Comparison of ENCODE assay signal across 12 cellular contexts in the genomic region with DNA sequence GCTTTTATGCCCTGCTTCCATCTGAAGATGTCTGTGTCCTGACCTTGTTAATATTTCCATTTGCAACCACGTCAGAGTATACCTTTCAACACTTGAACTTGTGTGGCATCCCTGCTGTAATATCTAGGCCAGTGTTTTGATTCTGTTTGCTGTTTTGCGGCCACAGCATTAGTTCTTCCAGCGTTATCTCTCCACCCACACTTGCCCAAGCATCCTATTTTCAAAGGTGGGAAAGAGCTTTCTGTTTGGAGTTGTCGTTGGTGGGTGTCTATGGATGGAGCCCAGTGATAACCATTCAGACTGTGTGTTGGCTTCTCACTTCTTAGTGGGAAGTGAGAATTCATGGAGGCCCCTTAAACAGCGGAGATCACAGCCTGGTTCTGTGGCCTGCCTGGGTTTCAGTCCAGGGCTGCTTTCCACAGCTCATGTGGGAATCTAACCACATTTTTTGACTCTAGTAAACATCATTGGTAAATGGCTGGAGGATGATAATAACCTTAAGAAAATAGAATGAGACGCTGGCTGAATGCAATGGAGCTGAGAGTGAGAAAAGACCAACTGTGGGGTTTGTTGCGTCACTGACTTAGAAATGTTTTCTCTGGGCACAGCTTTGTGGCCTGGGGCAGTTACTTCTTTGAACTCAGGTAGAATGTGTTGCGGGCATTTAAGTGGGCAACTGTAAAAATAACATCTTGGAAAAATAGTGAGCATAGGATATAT. TPM values are rescaled to one million over a fixed set of nuclear protein-coding genes. Genes with fewer than 3 reads are reported as not detected.
DNase-seq lines count a peak whose midpoint lies in the region; ATAC-seq and TF ChIP-seq lines count a peak whose summit lies in the region.
"Had no signal": no experiment of that assay in that cellular context is flagged by ENCODE, and none has a peak within 500 bp of the region (broad histone marks: within the 10 kb centered on the region; RNA-seq: fewer than 3 reads in every experiment).

No MANE protein-coding gene starts in this region.

- peak overlapping the region in 7 of 8 donors; percentile 13 to 77 (median 41) for H3K4me3 Mint-ChIP-seq in CD4-positive, alpha-beta memory T cell
- H3K4me3 Mint-ChIP-seq in natural killer cell (no peak overlapping the region), mesothelial cell of epicardium (no peak overlapping the region)
- H3K4me3 Mint-ChIP-seq: nephron progenitor cell had no signal

- ATAC-seq in natural killer cell (no peak), GM19395 (IDR thresholded peaks at IDR 0.05; ENCODE audit: unreplicated experiment) (no peak), HG02840 (IDR thresholded peaks at IDR 0.05; ENCODE audit: low FRiP score, unreplicated experiment) (no peak)

- POLR2A ChIA-PET in CD4-positive, alpha-beta memory T cell (lab: Charles Lee; ENCODE audit: partially characterized antibody) = interaction anchor here (0.6 to 12.2 kb wide), 3 partner anchors 12 to 1077 kb away, joined by 3 to 493 read pairs (median 5); no protein-coding TSS in a partner anchor

- no peak for TF ChIP-seq POLR2A in suprapubic skin (IDR thresholded peaks at IDR 0.05)

- no peak for DNase-seq in CD4-positive, alpha-beta memory T cell
- peak; percentile 96 for DNase-seq in M059J (ENCODE audit: low read depth)
- DNase-seq in cardiac fibroblast (ENCODE audit: low read depth in 2 of 2) = peak; percentile 5 to 31
- DNase-seq in natural killer cell = no peak
- DNase-seq in suprapubic skin (ENCODE audit: low spot score in 2 of 2) = no peak
- DNase-seq in mesothelial cell of epicardium (ENCODE audit: low spot score in 2 of 2, unreplicated experiment in 2 of 2) = no peak
- DNase-seq: cortex of kidney; nephron progenitor cell; stimulated activated CD4-positive, alpha-beta T cell treated with anti-CD3 and anti-CD28 coated beads, Interleukin-2, amount 100 ng/mL, for 48 hours had no signal

- TF ChIP-seq EP300 in suprapubic skin (IDR thresholded peaks at IDR 0.05) = no peak

- H3K4me1 ChIP-seq in CD4-positive, alpha-beta memory T cell (ENCODE audit: insufficient read depth, low read length) = peaks cover 99% of the 10 kb centered on the region
- peaks cover 21% of the 10 kb centered on the region for H3K4me1 ChIP-seq in suprapubic skin

- H3K4me1 Mint-ChIP-seq in CD4-positive, alpha-beta memory T cell = peaks cover 74 to 99% (median 87%) of the 10 kb centered on the region in 4 donors
- peaks cover 76 to 93% of the 10 kb centered on the region in 2 donors for H3K4me1 Mint-ChIP-seq in natural killer cell
- H3K4me1 Mint-ChIP-seq in mesothelial cell of epicardium = peaks cover 20% of the 10 kb centered on the region

- H3K9me3 Mint-ChIP-seq in CD4-positive, alpha-beta memory T cell = no peaks in the 10 kb centered on the region
- H3K9me3 Mint-ChIP-seq in natural killer cell (no peaks in the 10 kb centered on the region), mesothelial cell of epicardium (no peaks in the 10 kb centered on the region)
- H3K9me3 Mint-ChIP-seq: nephron progenitor cell had no signal

- no peaks in the 10 kb centered on the region for H3K36me3 ChIP-seq in CD4-positive, alpha-beta memory T cell (ENCODE audit: insufficient read depth, low read length)
- no peaks in the 10 kb centered on the region for H3K36me3 ChIP-seq in suprapubic skin
- H3K36me3 ChIP-seq: MG63 had no signal

- WGBS in suprapubic skin = 78% methylated on average over 8 of the region's 8 CpGs

- H3K27me3 Mint-ChIP-seq in CD4-positive, alpha-beta memory T cell = no peaks in the 10 kb centered on the region
- H3K27me3 Mint-ChIP-seq in natural killer cell (ENCODE audit: low read depth in 2 of 2) (peaks cover 4 to 5% of the 10 kb centered on the region in 2 donors), mesothelial cell of epicardium (ENCODE audit: low read depth) (peaks cover 50% of the 10 kb centered on the region)

- H3K27me3 ChIP-seq in CD4-positive, alpha-beta memory T cell (ENCODE audit: insufficient read depth, low read length) = no peaks in the 10 kb centered on the region
- H3K27me3 ChIP-seq in suprapubic skin = no peaks in the 10 kb centered on the region
- H3K27me3 ChIP-seq: MG63 had no signal

- H3K36me3 Mint-ChIP-seq in CD4-positive, alpha-beta memory T cell = peaks cover 33 to 61% of the 10 kb centered on the region in 2 donors
- peaks cover 6% of the 10 kb centered on the region for H3K36me3 Mint-ChIP-seq in natural killer cell
- no peaks in the 10 kb centered on the region for H3K36me3 Mint-ChIP-seq in mesothelial cell of epicardium

- intact Hi-C loops in CD4-positive, alpha-beta memory T cell (cut with micrococcal nuclease) = no loop called here
- intact Hi-C loops in natural killer cell (cut with micrococcal nuclease) = no loop called here

- CTCF ChIA-PET in CD4-positive, alpha-beta memory T cell (lab: Charles Lee; ENCODE audit: partially characterized antibody) = interaction anchor here (0.9 to 13.9 kb wide), 6 partner anchors 14 to 145 kb away, joined by 3 to 135 read pairs (median 6); no protein-coding TSS in a partner anchor

- TF ChIP-seq CTCF in cardiac fibroblast (IDR thresholded peaks at IDR 0.05; ENCODE audit: low read depth, low read length) (no peak), natural killer cell (IDR thresholded peaks at IDR 0.05) (no peak), suprapubic skin (IDR thresholded peaks at IDR 0.05) (no peak), mesothelial cell of epicardium (IDR thresholded peaks at IDR 0.05; ENCODE audit: unreplicated experiment) (no peak)

- no peaks in the 10 kb centered on the region for H3K9me3 ChIP-seq in CD4-positive, alpha-beta memory T cell (ENCODE audit: control insufficient read depth in 1 of 2, low read length in 2 of 2)
- no peaks in the 10 kb centered on the region for H3K9me3 ChIP-seq in suprapubic skin
- H3K9me3 ChIP-seq: MG63 had no signal

- no peak overlapping the region for H3K4me3 ChIP-seq in CD4-positive, alpha-beta memory T cell (ENCODE audit: low read length in 2 of 2)
- H3K4me3 ChIP-seq in cardiac fibroblast (replicated peaks in 1 of 2; ENCODE audit: low read depth in 2 of 2, low read length in 2 of 2) = no peak overlapping the region
- no peak overlapping the region for H3K4me3 ChIP-seq in suprapubic skin
- H3K4me3 ChIP-seq: MG63 had no signal

- no peak overlapping the region for H3K27ac ChIP-seq in CD4-positive, alpha-beta memory T cell (ENCODE audit: low read depth, low read length)
- H3K27ac ChIP-seq in suprapubic skin = no peak overlapping the region

- peak overlapping the region in 3 of 7 donors; percentile 55 to 76 (median 55) for H3K27ac Mint-ChIP-seq in CD4-positive, alpha-beta memory T cell
- H3K27ac Mint-ChIP-seq in natural killer cell = peak overlapping the region; percentile 74 to 87
- H3K27ac Mint-ChIP-seq in mesothelial cell of epicardium = no peak overlapping the region
- H3K27ac Mint-ChIP-seq: nephron progenitor cell had no signal

RNA-seq across cellular contexts. Expression of gene TENT5C, which starts 7.6 kb away (rescaled TPM):
- total RNA-seq in CD4-positive, alpha-beta memory T cell = 10 to 100 TPM; 13.9 to 14.8 TPM
- 10 to 100 TPM in 1 of 2 donors, 1 to 10 TPM in 1; 5.3 to 43.0 TPM for polyA plus RNA-seq in CD4-positive, alpha-beta memory T cell
- total RNA-seq in M059J (2014; rRNA removed; shearing (Covaris generic)) = 4.5 and 6.3 TPM in 2 replicates
- total RNA-seq in natural killer cell (100 to 1,000 TPM in 1 of 3 donors, 10 to 100 TPM in 2; 80.6 to 109 (median 90.9) TPM), suprapubic skin (1 to 10 TPM; 2.7 to 5.0 (median 3.4) TPM), mesothelial cell of epicardium (0.23 to 0.31 TPM (median 0.27 TPM) in 3 replicates)

Comparison
In these comparisons a context has a peak if more than half of its experiments do, and no peak if none do; other contexts are left out.
1. DNase-seq: peak in M059J (single experiment) and cardiac fibroblast (2 of 2); none in CD4-positive, alpha-beta memory T cell (0 of 5), natural killer cell (single experiment), suprapubic skin (0 of 2) and mesothelial cell of epicardium (0 of 2).
2. H3K4me3 Mint-ChIP-seq: peak in CD4-positive, alpha-beta memory T cell (7 of 8); none in natural killer cell (single experiment) and mesothelial cell of epicardium (single experiment).
3. RNA of gene TENT5C, which starts 7.6 kb away (total RNA-seq): 80.6 to 109 TPM in natural killer cell; 13.9 to 14.8 TPM in CD4-positive, alpha-beta memory T cell, 4.5 to 6.3 TPM in M059J, 2.7 to 5.0 TPM in suprapubic skin and 0.23 to 0.31 TPM in mesothelial cell of epicardium; every median in the first group is over 4 times any median in the second.